Comparison of ENCODE assay signal across 20 cellular contexts in genomic region chr11:116473236-116473769, GRCh38.
A peak's percentile ranks its signal among the peaks of the same experiment; 100 is the strongest.
DNase-seq lines count a peak whose midpoint lies in the region; FAIRE-seq and TF ChIP-seq lines count a peak whose summit lies in the region.
"Had no signal": no experiment of that assay in that cellular context is flagged by ENCODE, and none has a peak within 500 bp of the region (broad histone marks: within the 10 kb centered on the region; RNA-seq: fewer than 3 reads in every experiment).

No MANE protein-coding gene starts in this region.

- H3K27me3 ChIP-seq in rectal smooth muscle tissue (ENCODE audit: control insufficient read depth, insufficient read depth, low read length) (no peaks in the 10 kb centered on the region), tibial nerve (no peaks in the 10 kb centered on the region)
- H3K27me3 ChIP-seq: BLaER1, Peyer's patch had no signal

- H3K4me3 ChIP-seq in fibroblast of the aortic adventitia (ENCODE audit: low read depth, low read length) (no peak overlapping the region), rectal smooth muscle tissue (ENCODE audit: low read length) (no peak overlapping the region), tibial nerve (no peak overlapping the region)
- H3K4me3 ChIP-seq: BLaER1, Peyer's patch had no signal

- TF ChIP-seq CTCF in fibroblast of the aortic adventitia (IDR thresholded peaks at IDR 0.05; ENCODE audit: insufficient read depth, low read length) (no peak), tibial nerve (IDR thresholded peaks at IDR 0.05) (no peak)

- no peaks in the 10 kb centered on the region for H3K9me3 ChIP-seq in tibial nerve
- H3K9me3 ChIP-seq: Peyer's patch had no signal

- H3K4me1 ChIP-seq in rectal smooth muscle tissue (ENCODE audit: control insufficient read depth, insufficient read depth, low read length) (peaks cover 20% of the 10 kb centered on the region), tibial nerve (peaks cover 0 to 17% (median 0%) of the 10 kb centered on the region in 4 donors)
- H3K4me1 ChIP-seq: BLaER1, Peyer's patch had no signal

- peak overlapping the region; percentile 82 for H3K27ac ChIP-seq in rectal smooth muscle tissue (ENCODE audit: low read depth, low read length)
- H3K27ac ChIP-seq in tibial nerve = no peak overlapping the region
- H3K27ac ChIP-seq: 22Rv1, BLaER1, Peyer's patch had no signal

- no peaks in the 10 kb centered on the region for H3K36me3 ChIP-seq in rectal smooth muscle tissue (ENCODE audit: control insufficient read depth, insufficient read depth, low read length)
- no peaks in the 10 kb centered on the region for H3K36me3 ChIP-seq in tibial nerve
- H3K36me3 ChIP-seq: BLaER1, Peyer's patch had no signal

- H3K9ac ChIP-seq in rectal smooth muscle tissue (ENCODE audit: low read length) = no peak overlapping the region
- H3K9ac ChIP-seq: BLaER1 had no signal

- DNase-seq in NCI-H82 (lab: John Stamatoyannopoulos, UW) (peak; percentile 43), NCI-H82 treated with DMSO at 0.1 percent for 48 hours (lab: John Stamatoyannopoulos, UW; ENCODE audit: unreplicated experiment) (no peak), fibroblast of the aortic adventitia (ENCODE audit: low read depth) (peak; percentile 14), nucleus accumbens (lab: John Stamatoyannopoulos, UW) (no peak), tibial nerve (ENCODE audit: low spot score in 2 of 2) (no peak), iPS-NIHi11 (ENCODE audit: low spot score) (no peak), GM12892 (ENCODE audit: insufficient read length) (no peak)
- DNase-seq: DMS153, EL, HCEC 1CT, Karpas-422, MM.1S, NCI-H1105 treated with DMSO at 0.1 percent for 48 hours, NCI-H187, NCI-H748 treated with DMSO at 0.1 percent for 48 hours, Peyer's patch, SHP77 had no signal

- no peak for TF ChIP-seq POLR2A in tibial nerve (IDR thresholded peaks at IDR 0.05)
- TF ChIP-seq POLR2A in GM12892 (IDR thresholded peaks at IDR 0.05; ENCODE audit: low read depth, low read length) = no peak

- no peak for TF ChIP-seq EP300 in tibial nerve (IDR thresholded peaks at IDR 0.05)

- 40 to 60% methylated on average over 1 of the region's 1 CpG for WGBS in tibial nerve, 2 donors

- no peak for FAIRE-seq in GM12892 (lab: Jason Lieb, UNC)

Comparison
In these comparisons a context has a peak if more than half of its experiments do, and no peak if none do; other contexts are left out.
1. DNase-seq: peak in NCI-H82 (single experiment) and fibroblast of the aortic adventitia (single experiment); none in NCI-H82 treated with DMSO at 0.1 percent for 48 hours (single experiment), nucleus accumbens (0 of 56), tibial nerve (0 of 2), iPS-NIHi11 (single experiment) and GM12892 (single experiment).